In genomic region chr4:80393246-80393969, GRCh38 we compare ENCODE assay signal across 1 cellular context.
TF ChIP-seq lines count a peak whose summit lies in the region.

No MANE protein-coding gene starts in this region.

TF ChIP-seq in GM23338, 12 proteins besides CTCF, POLR2A, EP300 and RAD21 (continued from another document):
- no peak for TF ChIP-seq ZNF462 (CRISPR knock-in tag; IDR thresholded peaks at IDR 0.05)
TF ChIP-seq in GM23338: peak in this region for 0.
